ENCODE assay signal across 25 cellular contexts in genomic region chr6:147910254-147910653, GRCh38.
"Had no signal": no experiment of that assay in that cellular context is flagged by ENCODE, and none has a peak within 500 bp of the region (broad histone marks: within the 10 kb centered on the region; RNA-seq: fewer than 3 reads in every experiment).

No MANE protein-coding gene starts in this region.

- H3K4me2 ChIP-seq: neural progenitor cell had no signal

- FAIRE-seq: frontal cortex had no signal

- H3K27me3 ChIP-seq: dorsolateral prefrontal cortex, neural progenitor cell, right atrium auricular region, sigmoid colon, spleen, testis, tibial artery had no signal

- H3K27ac ChIP-seq: dorsolateral prefrontal cortex, neural progenitor cell, right atrium auricular region, sigmoid colon, skin epidermis, spleen, testis, tibial artery had no signal

- H3K4me3 ChIP-seq: dorsolateral prefrontal cortex, lung, neural progenitor cell, prostate gland, right atrium auricular region, sigmoid colon, skin epidermis, spleen, testis, tibial artery had no signal

- H3K36me3 ChIP-seq: neural progenitor cell, prostate gland, right atrium auricular region, sigmoid colon, spleen, tibial artery had no signal

- ATAC-seq: left colon; left ventricle myocardium superior; natural killer cell treated with Interleukin-12 subunit alpha and Interleukin-12 subunit beta and Interleukin-15 and Interleukin-18, amount 100 ng/mL, for 72 hours; stimulated activated memory B cell treated with anti-CD40 and anti-IgM and Interleukin-4, amounts not matched to agents 10 μg/mL and 1 μg/mL and 100 μg/mL, for 72 hours; stimulated activated naive CD8-positive, alpha-beta T cell treated with anti-CD3 and anti-CD28 coated beads, Interleukin-15, Interleukin-2, amounts not matched to agents 100 U/mL and 50 U/mL, for 24 hours had no signal

- DNase-seq: dorsolateral prefrontal cortex; effector CD4-positive, alpha-beta T cell; hypothalamus; immature natural killer cell; islet precursor cell; left colon; left ventricle myocardium superior; mesendoderm; midbrain; naive B cell; sigmoid colon; spleen; stimulated activated CD4-positive, alpha-beta T cell treated with anti-CD3 and anti-CD28 coated beads, Interleukin-4, amount 100 ng/mL, for 4 hours; stimulated activated naive CD8-positive, alpha-beta T cell treated with anti-CD3 and anti-CD28 coated beads, Interleukin-15, Interleukin-2, amounts not matched to agents 100 U/mL and 50 U/mL, for 24 hours; substantia nigra; testis; tibial artery had no signal

- H3K4me1 ChIP-seq: neural progenitor cell, prostate gland, right atrium auricular region, sigmoid colon, spleen, testis, tibial artery had no signal

- H2AFZ ChIP-seq: neural progenitor cell had no signal

- H3K9me3 ChIP-seq: prostate gland, right atrium auricular region, sigmoid colon, spleen, testis, tibial artery had no signal

- H3K9ac ChIP-seq: neural progenitor cell had no signal
